22 cellular contexts compared by ENCODE assay signal in genomic region chr2:147352294-147352693, GRCh38.
DNase-seq lines count a peak whose midpoint lies in the region; ATAC-seq and TF ChIP-seq lines count a peak whose summit lies in the region.
"Had no signal": no experiment of that assay in that cellular context is flagged by ENCODE, and none has a peak within 500 bp of the region (broad histone marks: within the 10 kb centered on the region; RNA-seq: fewer than 3 reads in every experiment).

No MANE protein-coding gene starts in this region.

- no peak overlapping the region for H3K9ac ChIP-seq in neural cell (ENCODE audit: low read length)
- H3K9ac ChIP-seq: parathyroid adenoma, SK-N-SH had no signal

- H4K20me1 ChIP-seq in neural cell (ENCODE audit: insufficient read depth): no peaks in the 10 kb centered on the region

- H3K36me3 ChIP-seq in neural cell (ENCODE audit: insufficient read depth, low read length) (no peaks in the 10 kb centered on the region), spleen (no peaks in the 10 kb centered on the region), heart left ventricle (no peaks in the 10 kb centered on the region)
- H3K36me3 ChIP-seq: heart right ventricle, lower lobe of right lung, MG63, suprapubic skin had no signal

- no peak overlapping the region for H3K4me3 ChIP-seq in neural cell (ENCODE audit: low read length)
- H3K4me3 ChIP-seq in spleen: no peak overlapping the region
- no peak overlapping the region for H3K4me3 ChIP-seq in heart left ventricle
- H3K4me3 ChIP-seq: heart right ventricle, lower lobe of right lung, MG63, skin epidermis, suprapubic skin had no signal

- H3K9me3 ChIP-seq in neural cell (ENCODE audit: low read length) (no peaks in the 10 kb centered on the region), spleen (no peaks in the 10 kb centered on the region), heart left ventricle (no peaks in the 10 kb centered on the region)
- H3K9me3 ChIP-seq: heart right ventricle, lower lobe of right lung, MG63, SK-N-SH, suprapubic skin had no signal

- TF ChIP-seq POLR2A in spleen (IDR thresholded peaks at IDR 0.05) (no peak), heart left ventricle (IDR thresholded peaks at IDR 0.05) (no peak)

- DNase-seq in NCI-H1092 treated with DMSO at 0.1 percent for 48 hours (lab: John Stamatoyannopoulos, UW) (peak; percentile 74), NCI-H345 (lab: John Stamatoyannopoulos, UW) (peak; percentile 83), EL (no peak), spleen (no peak), heart left ventricle (no peak)
- DNase-seq: activated CD8-positive, alpha-beta memory T cell treated with anti-CD3 and anti-CD28 coated beads for 24 hours; activated T-cell treated with anti-CD3 and anti-CD28 coated beads, Interleukin-2, amount 50 U/mL, for 72 hours; Calu3; heart right ventricle; lower lobe of right lung; MG63; NCI-H524; SK-N-SH; stimulated activated CD4-positive, alpha-beta T cell treated with anti-CD3 and anti-CD28 coated beads, Interleukin-4, amount 100 ng/mL, for 4 hours; T1000 had no signal

- no peak overlapping the region for H2AFZ ChIP-seq in neural cell (ENCODE audit: low read depth, low read length)
- H2AFZ ChIP-seq: parathyroid adenoma had no signal

- ATAC-seq in GM19324 (IDR thresholded peaks at IDR 0.05; ENCODE audit: low FRiP score, unreplicated experiment): peak; percentile 82
- no peak for ATAC-seq in GM19351 (IDR thresholded peaks at IDR 0.05; ENCODE audit: unreplicated experiment)
- ATAC-seq in heart left ventricle: no peak
- ATAC-seq: activated CD4-positive, CD25-positive, alpha-beta regulatory T cell treated with anti-CD3 and anti-CD28 coated beads, Interleukin-2, amount 50 U/mL, for 24 hours; activated T-cell treated with anti-CD3 and anti-CD28 coated beads, Interleukin-2, amount 50 U/mL, for 72 hours; heart right ventricle; lower lobe of right lung had no signal

- intact Hi-C loops in spleen (cut with DNase I; ENCODE audit: low total_unique reads) (no loop called here), heart left ventricle (cut with DNase I) (no loop called here)

- 61 to 70% (median 68%) methylated on average over 4 of the region's 4 CpGs for WGBS in spleen, 5 donors
- 72 to 78% (median 76%) methylated on average over 4 of the region's 4 CpGs for WGBS in heart left ventricle, 4 donors

- H3K4me1 ChIP-seq in spleen: no peaks in the 10 kb centered on the region
- no peaks in the 10 kb centered on the region for H3K4me1 ChIP-seq in heart left ventricle
- H3K4me1 ChIP-seq: heart right ventricle, lower lobe of right lung, parathyroid adenoma, suprapubic skin had no signal

- H3K27ac ChIP-seq in neural cell (ENCODE audit: low read length) (no peak overlapping the region), spleen (no peak overlapping the region), heart left ventricle (no peak overlapping the region)
- H3K27ac ChIP-seq: heart right ventricle, lower lobe of right lung, parathyroid adenoma, skin epidermis, suprapubic skin had no signal

- no peak for TF ChIP-seq EP300 in neural cell (conservative IDR thresholded peaks at IDR 0.05; ENCODE audit: poor library complexity, severe bottlenecking)

- no peaks in the 10 kb centered on the region for H3K9me2 ChIP-seq in neural cell (ENCODE audit: insufficient read depth, low read length)
- H3K9me2 ChIP-seq: SK-N-SH had no signal

- no peaks in the 10 kb centered on the region for H3F3A ChIP-seq in neural cell (ENCODE audit: insufficient read depth, low read length, poor library complexity, severe bottlenecking)

- no peak overlapping the region for H3K4me2 ChIP-seq in neural cell (ENCODE audit: low read length)
- H3K4me2 ChIP-seq: SK-N-SH had no signal

- TF ChIP-seq RAD21 in neural cell (conservative IDR thresholded peaks at IDR 0.05): no peak

- H3K27me3 ChIP-seq in neural cell (ENCODE audit: insufficient read depth, low read depth, low read length): no peaks in the 10 kb centered on the region
- H3K27me3 ChIP-seq in spleen (replicated peaks in 1 of 7): no peaks in the 10 kb centered on the region
- H3K27me3 ChIP-seq in heart left ventricle: peaks cover 0 to 5% (median 0%) of the 10 kb centered on the region in 9 donors
- H3K27me3 ChIP-seq: heart right ventricle, MG63, suprapubic skin had no signal

- H3K79me2 ChIP-seq in neural cell (replicated peaks; ENCODE audit: insufficient read depth, low read length): no peaks in the 10 kb centered on the region
- H3K79me2 ChIP-seq: parathyroid adenoma had no signal

- TF ChIP-seq CTCF in neural cell (IDR thresholded peaks at IDR 0.05; ENCODE audit: poor library complexity, severe bottlenecking) (no peak), spleen (IDR thresholded peaks at IDR 0.05 in 8 of 11, conservative IDR thresholded peaks at IDR 0.05 in 3 of 11) (no peak), heart left ventricle (IDR thresholded peaks at IDR 0.05) (no peak)

TF ChIP-seq in neural cell, 6 proteins besides CTCF, POLR2A, EP300 and RAD21:
- TF ChIP-seq POLR2AphosphoS5 (IDR thresholded peaks at IDR 0.05) (peak; percentile 26), SMC3 (conservative IDR thresholded peaks at IDR 0.05; ENCODE audit: poor library complexity) (no peak), MXI1 (conservative IDR thresholded peaks at IDR 0.05; ENCODE audit: poor library complexity, severe bottlenecking) (no peak), EZH2 (IDR thresholded peaks at IDR 0.05; ENCODE audit: borderline replicate concordance, insufficient read depth, low read length, poor library complexity, severe bottlenecking) (no peak), TAF1 (IDR thresholded peaks at IDR 0.05; ENCODE audit: low read depth) (no peak), REST (IDR thresholded peaks at IDR 0.05; ENCODE audit: borderline replicate concordance) (no peak)

Comparison
In these comparisons a context has a peak if more than half of its experiments do, and no peak if none do; other contexts are left out.
1. DNase-seq: peak in NCI-H1092 treated with DMSO at 0.1 percent for 48 hours (single experiment) and NCI-H345 (single experiment); none in EL (single experiment), spleen (single experiment) and heart left ventricle (0 of 5).